ENCODE assay signal across 11 cellular contexts in genomic region chr3:45043715-45044299, GRCh38. TPM values are rescaled to one million over a fixed set of nuclear protein-coding genes. Genes with fewer than 3 reads are reported as not detected.
DNase-seq lines count a peak whose midpoint lies in the region; ATAC-seq and TF ChIP-seq lines count a peak whose summit lies in the region.
"Had no signal": no experiment of that assay in that cellular context is flagged by ENCODE, and none has a peak within 500 bp of the region (broad histone marks: within the 10 kb centered on the region; RNA-seq: fewer than 3 reads in every experiment).

No MANE protein-coding gene starts in this region.

- H3K79me1 ChIP-seq in mesenchymal stem cell (replicated peaks; ENCODE audit: low read length, poor library complexity, severe bottlenecking), result no peaks in the 10 kb centered on the region

- no peaks in the 10 kb centered on the region for H4K20me1 ChIP-seq in mammary epithelial cell (ENCODE audit: insufficient read depth, low read length)

- no peak overlapping the region for H2BK5ac ChIP-seq in mesenchymal stem cell (ENCODE audit: low read depth, low read length, poor library complexity, severe bottlenecking)

- 53% methylated on average over 2 of the region's 2 CpGs for WGBS in mammary epithelial cell (ENCODE audit: low coverage, missing lambda C conversion rate)
- 8% methylated on average over 2 of the region's 2 CpGs for WGBS in mesenchymal stem cell

- TF ChIP-seq CTCF in AG09319 (IDR thresholded peaks at IDR 0.05; ENCODE audit: low read depth, low read length), result peak; percentile 50
- TF ChIP-seq CTCF in mammary epithelial cell (conservative IDR thresholded peaks at IDR 0.05 in 1 of 2, IDR thresholded peaks at IDR 0.05 in 1 of 2; ENCODE audit: extremely low read depth in 1 of 2, insufficient read depth in 1 of 2, low read depth in 1 of 2, low read length in 2 of 2), result peak in 1 of 2 donors; percentile 19

- H2BK12ac ChIP-seq in mesenchymal stem cell (ENCODE audit: low read length in 2 of 2), result peak overlapping the region; percentile 40 to 96

- intact Hi-C loops in mammary epithelial cell (cut with micrococcal nuclease), result loop anchor here (5.0 kb wide), 2 partner anchors 78 to 98 kb away; no protein-coding TSS in a partner anchor

- H3K79me2 ChIP-seq in mammary epithelial cell (ENCODE audit: insufficient read depth, low read length), result no peaks in the 10 kb centered on the region

- peak overlapping the region; percentile 84 to 88 for H3K18ac ChIP-seq in mesenchymal stem cell (ENCODE audit: low read depth in 1 of 2, low read length in 2 of 2)

- no peak overlapping the region for H3K4me3 ChIP-seq in mammary epithelial cell (replicated peaks in 1 of 3; ENCODE audit: insufficient read depth in 1 of 3, low read depth in 2 of 3, low read length in 3 of 3)
- H3K4me3 ChIP-seq in mesenchymal stem cell (ENCODE audit: insufficient read depth in 1 of 2, low read depth in 1 of 2, low read length in 2 of 2), result no peak overlapping the region

- peak overlapping the region; percentile 41 for H2BK15ac ChIP-seq in mesenchymal stem cell (ENCODE audit: low read depth, poor library complexity, severe bottlenecking)

- H3K9ac ChIP-seq in mammary epithelial cell (ENCODE audit: insufficient read depth, low read length) (no peak overlapping the region), mesenchymal stem cell (ENCODE audit: low read length) (peak overlapping the region; percentile 69)

- no TSS peak for BruUV-seq in mammary epithelial cell (replicated peaks; lab: Mats Ljungman, UMichigan)

- no peak overlapping the region for H3K14ac ChIP-seq in mesenchymal stem cell (ENCODE audit: low read length in 2 of 2)

- no peak overlapping the region for H2AK5ac ChIP-seq in mesenchymal stem cell (ENCODE audit: low read length, severe bottlenecking)

- H2AFZ ChIP-seq in mammary epithelial cell (ENCODE audit: low read depth, low read length) (peak overlapping the region; percentile 23), mesenchymal stem cell (ENCODE audit: low read depth, low read length) (no peak overlapping the region)

- peak overlapping the region; percentile 66 for H4K8ac ChIP-seq in mesenchymal stem cell (ENCODE audit: low read length)

- H3K4me1 ChIP-seq in mammary epithelial cell (ENCODE audit: insufficient read depth, low read length) (peaks cover 13% of the 10 kb centered on the region), mesenchymal stem cell (ENCODE audit: control insufficient read depth, insufficient read depth, low read depth, low read length) (peaks cover 5% of the 10 kb centered on the region)

- H3K36me3 ChIP-seq in mammary epithelial cell (ENCODE audit: insufficient read depth, low read length) (no peaks in the 10 kb centered on the region), mesenchymal stem cell (ENCODE audit: control insufficient read depth in 1 of 2, insufficient read depth in 2 of 2, low read depth in 1 of 2, low read length in 2 of 2) (no peaks in the 10 kb centered on the region)

- no peak overlapping the region for H3K23ac ChIP-seq in mesenchymal stem cell (ENCODE audit: low read length in 2 of 2)

- H3K9me3 ChIP-seq in mammary epithelial cell (replicated peaks; ENCODE audit: insufficient read depth, low read length) (no peaks in the 10 kb centered on the region), mesenchymal stem cell (ENCODE audit: control insufficient read depth, low read length) (no peaks in the 10 kb centered on the region)

- no peaks in the 10 kb centered on the region for H3K27me3 ChIP-seq in mammary epithelial cell (ENCODE audit: insufficient read depth, low read length)
- no peaks in the 10 kb centered on the region for H3K27me3 ChIP-seq in mesenchymal stem cell (ENCODE audit: control insufficient read depth in 1 of 2, insufficient read depth in 1 of 2, low read length in 2 of 2)

- H3K27ac ChIP-seq in mammary epithelial cell (ENCODE audit: insufficient read depth, low read depth, low read length) (no peak overlapping the region), mesenchymal stem cell (ENCODE audit: low read length, poor library complexity, severe bottlenecking) (peak overlapping the region; percentile 83)

- in situ Hi-C loops in mammary epithelial cell (cut with MboI; ENCODE audit: low sequenced_read_pairs in 2 of 2), result loop anchor here (5.0 to 25.0 kb wide), 3 partner anchors 158 to 618 kb away; no protein-coding TSS in a partner anchor

- no peak for ATAC-seq in GM21529 (IDR thresholded peaks at IDR 0.05; ENCODE audit: unreplicated experiment)
- ATAC-seq in GM21367 (IDR thresholded peaks at IDR 0.05; ENCODE audit: unreplicated experiment), result no peak

- peak overlapping the region; percentile 75 for H4K91ac ChIP-seq in mesenchymal stem cell (ENCODE audit: low read length)

- dilution Hi-C loops in mammary epithelial cell (cut with HindIII; ENCODE audit: low sequenced_read_pairs), result loop anchor here (5.0 kb wide), 1 partner anchor 173 kb away; no protein-coding TSS in a partner anchor

- peak; percentile 69 for DNase-seq in AG09319 (ENCODE audit: extremely low read depth, low read depth)
- peak; percentile 94 for DNase-seq in M059J (ENCODE audit: low read depth)
- peak; percentile 68 for DNase-seq in mammary epithelial cell
- peak; percentile 90 for DNase-seq in mesenchymal stem cell
- DNase-seq in NK-92 (lab: John Stamatoyannopoulos, UW; ENCODE audit: unreplicated experiment), result no peak
- no peak for DNase-seq in NCI-H345 treated with DMSO at 0.1 percent for 48 hours (lab: John Stamatoyannopoulos, UW; ENCODE audit: unreplicated experiment)
- DNase-seq: activated T-cell treated with anti-CD3 and anti-CD28 coated beads, Interleukin-2, amount 50 U/mL, for 1 hour; naive B cell; NCI-H1417 had no signal

- H3K4me2 ChIP-seq in mammary epithelial cell (ENCODE audit: insufficient read depth, low read depth, low read length), result no peak overlapping the region
- no peak overlapping the region for H3K4me2 ChIP-seq in mesenchymal stem cell (ENCODE audit: low read length, poor library complexity, severe bottlenecking)

- CTCF ChIA-PET in mammary epithelial cell (lab: Charles Lee; ENCODE audit: low non-redundant PET), result no interaction called here

- peak overlapping the region; percentile 60 to 75 for H3K4ac ChIP-seq in mesenchymal stem cell (ENCODE audit: low read depth in 1 of 2, low read length in 2 of 2)

- H2BK120ac ChIP-seq in mesenchymal stem cell (ENCODE audit: low read depth, low read length), result peak overlapping the region; percentile 90

RNA-seq across cellular contexts. Expression of gene CLEC3B, which starts 17.7 kb away (rescaled TPM):
- total RNA-seq in M059J (2014; rRNA removed; shearing (Covaris generic)), result 2.2 TPM in 1 of 2 replicates, not detected in the other
- total RNA-seq in mammary epithelial cell, result under 1 TPM in 1 of 2 donors, not detected in 1; 0.33 TPM
- polyA plus RNA-seq in mammary epithelial cell, result 0.11 TPM
- not detected for polyA minus RNA-seq in mammary epithelial cell
- 0.51 TPM for polyA plus RNA-seq in mesenchymal stem cell (2013, experiment 1 of 2)
- 0.70 TPM for polyA plus RNA-seq in mesenchymal stem cell (2013, experiment 2 of 2)

Comparison
In these comparisons a context has a peak if more than half of its experiments do, and no peak if none do; other contexts are left out.
1. DNase-seq: peak in AG09319 (single experiment), M059J (single experiment), mammary epithelial cell (single experiment) and mesenchymal stem cell (single experiment); none in NK-92 (single experiment) and NCI-H345 treated with DMSO at 0.1 percent for 48 hours (single experiment).